ENCODE assay signal across 1 cellular context in the genomic region with DNA sequence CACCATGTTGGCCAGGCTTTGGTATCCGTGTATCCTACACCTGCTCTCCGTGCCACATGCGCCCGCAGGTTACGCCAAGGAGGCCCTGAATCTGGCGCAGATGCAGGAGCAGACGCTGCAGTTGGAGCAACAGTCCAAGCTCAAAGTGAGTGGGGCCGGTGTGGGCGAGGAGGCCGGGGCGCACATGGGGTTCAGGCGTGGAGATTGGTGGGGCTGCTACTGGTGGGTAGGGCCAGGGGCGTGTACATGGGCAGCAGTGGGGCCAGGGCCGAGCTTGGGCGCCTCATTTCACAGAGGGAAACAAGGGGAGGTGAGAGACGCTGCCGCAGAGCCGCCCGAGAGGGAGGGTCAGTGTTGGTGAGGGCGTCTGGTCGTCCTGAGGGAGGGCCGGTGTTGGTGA.
TF ChIP-seq lines count a peak whose summit lies in the region.

No MANE protein-coding gene starts in this region.

TF ChIP-seq in K562, 482 proteins besides CTCF, POLR2A, EP300 and RAD21:
- TF ChIP-seq SUPT5H (IDR thresholded peaks at IDR 0.05) = 0 out of 2 replicates have a peak, but pooled peaks have one; percentile 10
- TF ChIP-seq CBX2 (IDR thresholded peaks at IDR 0.05; ENCODE audit: insufficient read depth, low read length, poor library complexity, severe bottlenecking) = no peak
- no peak for TF ChIP-seq PML (IDR thresholded peaks at IDR 0.05; ENCODE audit: low read length)
- no peak for TF ChIP-seq MBD2 (IDR thresholded peaks at IDR 0.05; ENCODE audit: borderline replicate concordance, low read depth)
- peak; percentile 53 for TF ChIP-seq POLR2G (IDR thresholded peaks at IDR 0.05; ENCODE audit: low read depth, low read length)
- TF ChIP-seq KAT7 (CRISPR knock-in tag; IDR thresholded peaks at IDR 0.05; ENCODE audit: borderline replicate concordance) = no peak
- no peak for TF ChIP-seq FOS (IDR thresholded peaks at IDR 0.05; ENCODE audit: extremely low read depth, insufficient read length)
